Comparison of ENCODE assay signal across 8 cellular contexts in genomic region chr5:78651468-78651867, GRCh38.
"Had no signal": no experiment of that assay in that cellular context is flagged by ENCODE, and none has a peak within 500 bp of the region (broad histone marks: within the 10 kb centered on the region; RNA-seq: fewer than 3 reads in every experiment).

No MANE protein-coding gene starts in this region.

- H3K9ac ChIP-seq: GM23248 had no signal

- H3K9me3 Mint-ChIP-seq: HFFc6 had no signal

- ATAC-seq: HCT116 had no signal

- DNase-seq: GM23248, GOT3, H7, HFFc6, IMR-90, KBM-7 had no signal

- H2AFZ ChIP-seq: GM23248 had no signal

- H3K27ac ChIP-seq: GM23248 had no signal

- H3K36me3 ChIP-seq: HAP-1 had no signal

- H3K4me3 Mint-ChIP-seq: HFFc6 had no signal

- H3K9me3 ChIP-seq: HAP-1 had no signal

- H3K4me3 ChIP-seq: GM23248, HAP-1 had no signal

- H3K27ac Mint-ChIP-seq: HFFc6 had no signal
